In genomic region chr14:52988153-52988552, GRCh38 we compare ENCODE assay signal across 16 cellular contexts. TPM values are rescaled to one million over a fixed set of nuclear protein-coding genes. Genes with fewer than 3 reads are reported as not detected.
DNase-seq lines count a peak whose midpoint lies in the region; ATAC-seq and TF ChIP-seq lines count a peak whose summit lies in the region.
"Had no signal": no experiment of that assay in that cellular context is flagged by ENCODE, and none has a peak within 500 bp of the region (broad histone marks: within the 10 kb centered on the region; RNA-seq: fewer than 3 reads in every experiment).

No MANE protein-coding gene starts in this region.

- H3T11ph ChIP-seq in H9 (ENCODE audit: low read length) = no peak overlapping the region

- H3K9me3 Mint-ChIP-seq in CD4-positive, alpha-beta T cell = no peaks in the 10 kb centered on the region
- no peaks in the 10 kb centered on the region for H3K9me3 Mint-ChIP-seq in H9
- H3K9me3 Mint-ChIP-seq: CD8-positive, alpha-beta memory T cell had no signal

- no TSS peak for BruUV-seq in OCI-LY7 (replicated peaks; lab: Mats Ljungman, UMichigan)

- H3K4me3 ChIP-seq in OCI-LY7 (ENCODE audit: low read depth, low read length, poor library complexity, severe bottlenecking) = no peak overlapping the region
- H3K4me3 ChIP-seq: BLaER1 treated with 17β-estradiol and CSF1 and Interleukin-3, amounts not matched to agents 10 nM and 100 nM; GM23248 had no signal

- no peak overlapping the region for H3K27ac Mint-ChIP-seq in CD4-positive, alpha-beta T cell
- H3K27ac Mint-ChIP-seq in H9 = no peak overlapping the region
- H3K27ac Mint-ChIP-seq: B cell; CD8-positive, alpha-beta memory T cell had no signal

- no peaks in the 10 kb centered on the region for H3K9me2 ChIP-seq in OCI-LY7 (ENCODE audit: insufficient read depth, low read length)

- no peaks in the 10 kb centered on the region for H3K79me1 ChIP-seq in H9 (ENCODE audit: insufficient read depth, low read depth, low read length, poor library complexity, severe bottlenecking)

- H4K20me1 ChIP-seq in OCI-LY7 (ENCODE audit: insufficient read depth, low read length) = no peaks in the 10 kb centered on the region
- no peaks in the 10 kb centered on the region for H4K20me1 ChIP-seq in H9 (ENCODE audit: control insufficient read depth, insufficient read depth, insufficient read length)
- H4K20me1 ChIP-seq: BLaER1 treated with 17β-estradiol and CSF1 and Interleukin-3, amounts not matched to agents 10 nM and 100 nM had no signal

- H3K4me1 ChIP-seq in OCI-LY7 (ENCODE audit: insufficient read depth, low read length, poor library complexity, severe bottlenecking) = no peaks in the 10 kb centered on the region
- H3K4me1 ChIP-seq in H9 (ENCODE audit: insufficient read depth, low read length) = no peaks in the 10 kb centered on the region
- H3K4me1 ChIP-seq: Caco-2 had no signal

- intact Hi-C loops in CD4-positive, alpha-beta T cell (cut with DNase I, micrococcal nuclease) = no loop called here
- intact Hi-C loops in OCI-LY7 (cut with micrococcal nuclease; ENCODE audit: unreplicated experiment) = no loop called here

- no peaks in the 10 kb centered on the region for H3K36me3 Mint-ChIP-seq in CD4-positive, alpha-beta T cell (ENCODE audit: low read depth)
- H3K36me3 Mint-ChIP-seq in H9 (ENCODE audit: insufficient read depth in 1 of 3, low read depth in 3 of 3) = no peaks in the 10 kb centered on the region; a peak in 1 of 7 replicates
- H3K36me3 Mint-ChIP-seq: CD8-positive, alpha-beta memory T cell had no signal

- no peak overlapping the region for H3K14ac ChIP-seq in H9 (ENCODE audit: insufficient read depth, low read length)

- no peak overlapping the region for H3K23ac ChIP-seq in H9 (ENCODE audit: insufficient read length, low read depth, low read length)

- no peak overlapping the region for H2BK20ac ChIP-seq in H9 (ENCODE audit: low read depth, low read length, poor library complexity, severe bottlenecking)

- POLR2A ChIA-PET in CD4-positive, alpha-beta T cell (lab: Charles Lee) = no interaction called here
- POLR2A ChIA-PET in OCI-LY7 (lab: Charles Lee) = interaction anchor here (1.0 kb wide), 1 partner anchor 9 kb away, joined by 5 read pairs; no protein-coding TSS in a partner anchor

- H4K5ac ChIP-seq in H9 (ENCODE audit: insufficient read length, low read depth, low read length) = no peak overlapping the region

- no peak overlapping the region for H2AK5ac ChIP-seq in H9 (ENCODE audit: insufficient read length, low read length)

- no peak overlapping the region for H4K91ac ChIP-seq in H9 (ENCODE audit: insufficient read length, low read depth, low read length)

- no peak for TF ChIP-seq CTCF in CD4-positive, alpha-beta T cell (IDR thresholded peaks at IDR 0.05)
- TF ChIP-seq CTCF in OCI-LY7 (conservative IDR thresholded peaks at IDR 0.05; ENCODE audit: low read length) (no peak), H9 (conservative IDR thresholded peaks at IDR 0.05) (no peak)

- H2BK15ac ChIP-seq in H9 (ENCODE audit: low read depth, low read length) = no peak overlapping the region

- H3K4me1 Mint-ChIP-seq in CD4-positive, alpha-beta T cell (ENCODE audit: low read depth) = no peaks in the 10 kb centered on the region
- no peaks in the 10 kb centered on the region for H3K4me1 Mint-ChIP-seq in H9
- H3K4me1 Mint-ChIP-seq: B cell; CD8-positive, alpha-beta memory T cell had no signal

- H2AFZ ChIP-seq in OCI-LY7 (ENCODE audit: low read length) (no peak overlapping the region), H9 (ENCODE audit: low read length) (no peak overlapping the region)
- H2AFZ ChIP-seq: GM23248 had no signal

- no peaks in the 10 kb centered on the region for H3K27me3 ChIP-seq in CD4-positive, alpha-beta T cell (ENCODE audit: control insufficient read depth, insufficient read depth, low read length)
- H3K27me3 ChIP-seq in H9 (ENCODE audit: insufficient read depth, low read length) = no peaks in the 10 kb centered on the region
- H3K27me3 ChIP-seq: BLaER1 treated with 17β-estradiol and CSF1 and Interleukin-3, amounts not matched to agents 10 nM and 100 nM had no signal

- DNase-seq in DMS79 treated with DMSO at 0.1 percent for 48 hours (lab: John Stamatoyannopoulos, UW) (peak; percentile 27), DMS79 (lab: John Stamatoyannopoulos, UW) (no peak), NCI-H2227 treated with DMSO at 0.1 percent for 48 hours (lab: John Stamatoyannopoulos, UW) (peak; percentile 24), OCI-LY7 (ENCODE audit: low spot score) (no peak), H9 (no peak)
- no peak for DNase-seq in CD4-positive, alpha-beta T cell
- DNase-seq: 8988T; Caco-2; CD8-positive, alpha-beta memory T cell; GM23248; HCEC 1CT; KG1 had no signal

- peak; percentile 50; the same call in 2 of the 3 replicates for ATAC-seq in SK-N-SH treated with all-trans-retinoic acid at 6 μM for 48 hours
- no peak for ATAC-seq in CD4-positive, alpha-beta T cell (ENCODE audit: poor library complexity)

- H3K18ac ChIP-seq in H9 (ENCODE audit: insufficient read length, low read depth, low read length) = no peak overlapping the region

- no peak overlapping the region for H3K4me2 ChIP-seq in OCI-LY7 (ENCODE audit: low read length)
- no peak overlapping the region for H3K4me2 ChIP-seq in H9 (ENCODE audit: insufficient read depth, insufficient read length, low read length)
- H3K4me2 ChIP-seq: BLaER1 treated with 17β-estradiol and CSF1 and Interleukin-3, amounts not matched to agents 10 nM and 100 nM had no signal

- no peak overlapping the region for H2BK5ac ChIP-seq in H9 (ENCODE audit: insufficient read length, low read length)

- H3K23me2 ChIP-seq in H9 (ENCODE audit: insufficient read length, low read depth, low read length, poor library complexity, severe bottlenecking) = no peaks in the 10 kb centered on the region

- H3K27ac ChIP-seq in CD4-positive, alpha-beta T cell (ENCODE audit: low read depth, low read length) = no peak overlapping the region
- no peak overlapping the region for H3K27ac ChIP-seq in OCI-LY7 (ENCODE audit: low read depth, low read length, poor library complexity, severe bottlenecking)
- no peak overlapping the region for H3K27ac ChIP-seq in H9 (ENCODE audit: insufficient read length, low read depth, low read length)
- H3K27ac ChIP-seq: BLaER1 treated with 17β-estradiol and CSF1 and Interleukin-3, amounts not matched to agents 10 nM and 100 nM; GM23248 had no signal

- H3K36me3 ChIP-seq in OCI-LY7 (ENCODE audit: insufficient read depth, low read length) = no peaks in the 10 kb centered on the region
- H3K36me3 ChIP-seq: BLaER1 treated with 17β-estradiol and CSF1 and Interleukin-3, amounts not matched to agents 10 nM and 100 nM had no signal

- no peak overlapping the region for H3K4me3 Mint-ChIP-seq in CD4-positive, alpha-beta T cell
- no peak overlapping the region for H3K4me3 Mint-ChIP-seq in H9
- H3K4me3 Mint-ChIP-seq: B cell had no signal

- no peak overlapping the region for H2BK120ac ChIP-seq in H9 (ENCODE audit: low read depth, low read length, poor library complexity, severe bottlenecking)

- no peak overlapping the region for H3K4ac ChIP-seq in H9 (ENCODE audit: low read depth, low read length)

- H3K56ac ChIP-seq in H9 (ENCODE audit: insufficient read length, low read depth, low read length) = no peak overlapping the region

- CTCF ChIA-PET in CD4-positive, alpha-beta T cell (lab: Charles Lee) = no interaction called here
- CTCF ChIA-PET in OCI-LY7 (lab: Charles Lee; ENCODE audit: unreplicated experiment) = no interaction called here

- peaks cover 3% of the 10 kb centered on the region for H3K27me3 Mint-ChIP-seq in CD4-positive, alpha-beta T cell
- no peaks in the 10 kb centered on the region for H3K27me3 Mint-ChIP-seq in H9 (ENCODE audit: low read depth)

- no peaks in the 10 kb centered on the region for H3K9me3 ChIP-seq in CD4-positive, alpha-beta T cell (ENCODE audit: control insufficient read depth, low read length)
- no peaks in the 10 kb centered on the region for H3K9me3 ChIP-seq in OCI-LY7 (ENCODE audit: low read length)
- no peaks in the 10 kb centered on the region for H3K9me3 ChIP-seq in H9 (ENCODE audit: control insufficient read depth, low read depth, low read length)

- no peak overlapping the region for H4K8ac ChIP-seq in H9 (replicated peaks; ENCODE audit: insufficient read length, low read depth, low read length)

- no peak overlapping the region for H2BK12ac ChIP-seq in H9 (ENCODE audit: insufficient read length, low read depth, low read length)

- WGBS in H9 (ENCODE audit: extremely low coverage, insufficient read length, low lambda C conversion rate) = no CpG with 5 or more reads among the region's 1 CpG

- H3K9ac ChIP-seq in H9 (ENCODE audit: extremely low read depth, insufficient read length, low read length) = no peak overlapping the region
- H3K9ac ChIP-seq: BLaER1 treated with 17β-estradiol and CSF1 and Interleukin-3, amounts not matched to agents 10 nM and 100 nM; GM23248 had no signal

- no peaks in the 10 kb centered on the region for H3K79me2 ChIP-seq in OCI-LY7 (ENCODE audit: insufficient read depth, low read depth, low read length)
- no peaks in the 10 kb centered on the region for H3K79me2 ChIP-seq in H9 (ENCODE audit: insufficient read depth, low read length)

TF ChIP-seq in SK-N-SH treated with all-trans-retinoic acid at 6 μM for 48 hours, 23 proteins besides CTCF, POLR2A, EP300 and RAD21 (continues in another document):
- TF ChIP-seq ISL1 (CRISPR knock-in tag; IDR thresholded peaks at IDR 0.05) (peak; percentile 62), ESRRG (CRISPR knock-in tag; IDR thresholded peaks at IDR 0.05) (no peak), CREB5 (CRISPR knock-in tag; IDR thresholded peaks at IDR 0.05; ENCODE audit: low read depth) (no peak), CSDC2 (CRISPR knock-in tag; IDR thresholded peaks at IDR 0.05) (no peak)

RNA-seq across cellular contexts. Expression of gene FERMT2, which starts 37.3 kb away (rescaled TPM):
- total RNA-seq in CD4-positive, alpha-beta T cell = under 1 TPM; 0.44 to 0.61 TPM
- total RNA-seq in OCI-LY7 (2014; rRNA removed; shearing (Covaris generic)) = not detected in 2 replicates
- total RNA-seq in OCI-LY7 (2022) (not detected in 2 replicates), H9 (2021) (128 and 136 TPM in 2 replicates)
- total RNA-seq: HT-29 had no signal

Comparison
In these comparisons a context has a peak if more than half of its experiments do, and no peak if none do; other contexts are left out.
1. DNase-seq: peak in DMS79 treated with DMSO at 0.1 percent for 48 hours (single experiment) and NCI-H2227 treated with DMSO at 0.1 percent for 48 hours (single experiment); none in DMS79 (single experiment), CD4-positive, alpha-beta T cell (0 of 10), OCI-LY7 (single experiment) and H9 (single experiment).
2. RNA of gene FERMT2, which starts 37.3 kb away (total RNA-seq): 128 to 136 TPM in H9; 0.44 to 0.61 TPM in CD4-positive, alpha-beta T cell and not detected in OCI-LY7; every median in the first group is over 10 times any median in the second.